Comparison of ENCODE assay signal across 25 cellular contexts in genomic region chr12:25939606-25940005, GRCh38.
"Had no signal": no experiment of that assay in that cellular context is flagged by ENCODE, and none has a peak within 500 bp of the region (broad histone marks: within the 10 kb centered on the region; RNA-seq: fewer than 3 reads in every experiment).

No MANE protein-coding gene starts in this region.

- FAIRE-seq: islet of Langerhans, kidney, small intestine had no signal

- DNase-seq: hypothalamus; immature natural killer cell; kidney; left colon; left ventricle myocardium inferior; midbrain; mucosa of descending colon; naive thymus-derived CD4-positive, alpha-beta T cell; ovary; sigmoid colon; small intestine; spleen; stimulated activated CD4-positive, alpha-beta T cell treated with anti-CD3 and anti-CD28 coated beads, Interleukin-4, amount 100 ng/mL, for 24 hours; stimulated activated naive CD4-positive, alpha-beta T cell; stimulated activated naive CD8-positive, alpha-beta T cell treated with anti-CD3 and anti-CD28 coated beads, Interleukin-15, amount 100 ng/mL, for 72 hours; substantia nigra; uterus had no signal

- H3K36me3 ChIP-seq: left ventricle myocardium inferior, ovary, right atrium auricular region, sigmoid colon, spleen, tibial nerve, uterus had no signal

- H3K4me1 Mint-ChIP-seq: immature natural killer cell; naive thymus-derived CD4-positive, alpha-beta T cell; stimulated activated effector memory CD8-positive, alpha-beta T cell treated with anti-CD3 and anti-CD28 coated beads, Interleukin-12 subunit alpha, Interleukin-12 subunit beta, amount 100 ng/mL, for 72 hours; stimulated activated naive CD8-positive, alpha-beta T cell treated with anti-CD3 and anti-CD28 coated beads, Interleukin-15, amount 100 ng/mL, for 72 hours had no signal

- H3K36me3 Mint-ChIP-seq: immature natural killer cell; naive thymus-derived CD4-positive, alpha-beta T cell; natural killer cell treated with Interleukin-12 subunit alpha and Interleukin-12 subunit beta and Interleukin-15 and Interleukin-18, amount 100 ng/mL, for 72 hours; stimulated activated effector memory CD8-positive, alpha-beta T cell treated with anti-CD3 and anti-CD28 coated beads, Interleukin-12 subunit alpha, Interleukin-12 subunit beta, amount 100 ng/mL, for 72 hours had no signal

- H3K27ac ChIP-seq: left ventricle myocardium inferior, ovary, right atrium auricular region, sigmoid colon, spleen, tibial nerve, uterus had no signal

- H3K27me3 ChIP-seq: ovary, right atrium auricular region, sigmoid colon, spleen, tibial nerve, uterus had no signal

- H3K4me3 Mint-ChIP-seq: immature natural killer cell; naive thymus-derived CD4-positive, alpha-beta T cell; natural killer cell treated with Interleukin-12 subunit alpha and Interleukin-12 subunit beta and Interleukin-15 and Interleukin-18, amount 100 ng/mL, for 72 hours; stimulated activated effector memory CD8-positive, alpha-beta T cell treated with anti-CD3 and anti-CD28 coated beads, Interleukin-12 subunit alpha, Interleukin-12 subunit beta, amount 100 ng/mL, for 72 hours; stimulated activated naive CD8-positive, alpha-beta T cell treated with anti-CD3 and anti-CD28 coated beads, Interleukin-15, amount 100 ng/mL, for 72 hours had no signal

- H3K4me1 ChIP-seq: left ventricle myocardium inferior, right atrium auricular region, sigmoid colon, spleen, uterus had no signal

- H3K9me3 ChIP-seq: left ventricle myocardium inferior, mucosa of descending colon, ovary, right atrium auricular region, sigmoid colon, spleen, tibial nerve, uterus had no signal

- H3K9me3 Mint-ChIP-seq: natural killer cell treated with Interleukin-12 subunit alpha and Interleukin-12 subunit beta and Interleukin-15 and Interleukin-18, amount 100 ng/mL, for 72 hours; stimulated activated effector memory CD8-positive, alpha-beta T cell treated with anti-CD3 and anti-CD28 coated beads, Interleukin-12 subunit alpha, Interleukin-12 subunit beta, amount 100 ng/mL, for 72 hours; stimulated activated naive CD8-positive, alpha-beta T cell treated with anti-CD3 and anti-CD28 coated beads, Interleukin-15, amount 100 ng/mL, for 72 hours had no signal

- H3K4me3 ChIP-seq: left ventricle myocardium inferior, lung, mucosa of descending colon, ovary, right atrium auricular region, sigmoid colon, spleen, tibial nerve, uterus had no signal

- H3K27ac Mint-ChIP-seq: immature natural killer cell; naive thymus-derived CD4-positive, alpha-beta T cell; natural killer cell treated with Interleukin-12 subunit alpha and Interleukin-12 subunit beta and Interleukin-15 and Interleukin-18, amount 100 ng/mL, for 72 hours; progenitor cell of endocrine pancreas; stimulated activated effector memory CD8-positive, alpha-beta T cell treated with anti-CD3 and anti-CD28 coated beads, Interleukin-12 subunit alpha, Interleukin-12 subunit beta, amount 100 ng/mL, for 72 hours had no signal

- H3K27me3 Mint-ChIP-seq: progenitor cell of endocrine pancreas, type B pancreatic cell had no signal

- ATAC-seq: left colon; mucosa of descending colon; naive thymus-derived CD4-positive, alpha-beta T cell; natural killer cell treated with Interleukin-12 subunit alpha and Interleukin-12 subunit beta and Interleukin-15 and Interleukin-18, amount 100 ng/mL, for 72 hours; stimulated activated effector memory CD8-positive, alpha-beta T cell treated with anti-CD3 and anti-CD28 coated beads, Interleukin-12 subunit alpha, Interleukin-12 subunit beta, amount 100 ng/mL, for 72 hours; stimulated activated naive CD8-positive, alpha-beta T cell treated with anti-CD3 and anti-CD28 coated beads, Interleukin-15, amount 100 ng/mL, for 72 hours had no signal
